Comparison of ENCODE assay signal across 15 cellular contexts in the genomic region with DNA sequence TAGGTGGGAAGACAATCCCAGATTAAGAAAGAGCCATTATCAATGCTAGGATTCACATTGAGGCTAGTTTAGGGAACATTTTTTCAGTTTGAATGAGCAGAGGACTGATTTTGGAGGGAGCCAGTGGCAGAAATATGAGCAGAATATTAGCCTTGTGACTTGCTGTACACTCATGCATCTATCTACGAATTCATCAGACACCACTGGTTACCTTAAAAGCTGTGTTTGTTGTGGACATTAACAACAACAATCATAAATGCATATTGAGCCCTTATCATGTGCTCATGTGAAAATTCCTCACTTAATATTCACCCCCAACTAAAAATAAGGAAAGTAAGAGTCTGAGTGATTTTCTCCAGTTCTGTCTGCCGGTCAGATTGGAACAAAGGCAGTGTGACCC. TPM values are rescaled to one million over a fixed set of nuclear protein-coding genes. Genes with fewer than 3 reads are reported as not detected.
DNase-seq lines count a peak whose midpoint lies in the region; ATAC-seq and TF ChIP-seq lines count a peak whose summit lies in the region.
"Had no signal": no experiment of that assay in that cellular context is flagged by ENCODE, and none has a peak within 500 bp of the region (broad histone marks: within the 10 kb centered on the region; RNA-seq: fewer than 3 reads in every experiment).

No MANE protein-coding gene starts in this region.

- no peaks in the 10 kb centered on the region for H3K79me2 ChIP-seq in mammary epithelial cell (ENCODE audit: insufficient read depth, low read length)
- no peaks in the 10 kb centered on the region for H3K79me2 ChIP-seq in trophoblast cell (ENCODE audit: control insufficient read depth, insufficient read depth, low read length, poor library complexity)
- no peaks in the 10 kb centered on the region for H3K79me2 ChIP-seq in GM23248 (ENCODE audit: insufficient read depth)

- POLR2A ChIA-PET in MCF 10A (lab: Yijun Ruan, JAX): interaction anchor here (0.7 to 4.1 kb wide), 5 partner anchors 10 to 490 kb away, joined by 3 to 17 read pairs (median 3); a partner anchor contains a TSS

- dilution Hi-C loops in mammary epithelial cell (cut with HindIII; ENCODE audit: low sequenced_read_pairs): no loop called here

- intact Hi-C loops in MCF 10A (cut with micrococcal nuclease): no loop called here
- intact Hi-C loops in breast epithelium (cut with DNase I; ENCODE audit: low total_unique reads): no loop called here
- intact Hi-C loops in mammary epithelial cell (cut with micrococcal nuclease): no loop called here
- intact Hi-C loops in psoas muscle (cut with DNase I): no loop called here

- H3K9me3 Mint-ChIP-seq in MCF 10A (ENCODE audit: unreplicated experiment): peaks cover 7% of the 10 kb centered on the region
- no peaks in the 10 kb centered on the region for H3K9me3 Mint-ChIP-seq in activated CD8-positive, alpha-beta memory T cell treated with anti-CD3 and anti-CD28 coated beads, Interleukin-2, amount 10 ng/mL, durations not matched to agents 7 days and 5 days (ENCODE audit: low read depth)

- no peak overlapping the region for H3K4me3 ChIP-seq in breast epithelium
- no peak overlapping the region for H3K4me3 ChIP-seq in mammary epithelial cell (replicated peaks in 1 of 3; ENCODE audit: insufficient read depth in 1 of 3, low read depth in 2 of 3, low read length in 3 of 3)
- no peak overlapping the region for H3K4me3 ChIP-seq in trophoblast cell (ENCODE audit: low read depth, low read length)
- H3K4me3 ChIP-seq in GM23248: no peak overlapping the region
- no peak overlapping the region for H3K4me3 ChIP-seq in psoas muscle

- no peak overlapping the region for H4K8ac ChIP-seq in trophoblast cell (ENCODE audit: low read depth, low read length)

- TF ChIP-seq CTCF in MCF 10A (IDR thresholded peaks at IDR 0.05; ENCODE audit: unreplicated experiment): no peak
- TF ChIP-seq CTCF in breast epithelium (IDR thresholded peaks at IDR 0.05): no peak
- no peak for TF ChIP-seq CTCF in mammary epithelial cell (conservative IDR thresholded peaks at IDR 0.05 in 1 of 2, IDR thresholded peaks at IDR 0.05 in 1 of 2; ENCODE audit: extremely low read depth in 1 of 2, insufficient read depth in 1 of 2, low read depth in 1 of 2, low read length in 2 of 2)
- no peak for TF ChIP-seq CTCF in psoas muscle (IDR thresholded peaks at IDR 0.05)
- TF ChIP-seq CTCF in GM20000 (IDR thresholded peaks at IDR 0.05; ENCODE audit: extremely low read depth, missing control alignments): no peak

- no peaks in the 10 kb centered on the region for H3K4me1 ChIP-seq in breast epithelium
- H3K4me1 ChIP-seq in mammary epithelial cell (ENCODE audit: insufficient read depth, low read length): peaks cover 22% of the 10 kb centered on the region
- peaks cover 4 to 6% of the 10 kb centered on the region in 2 experiments for H3K4me1 ChIP-seq in trophoblast cell (ENCODE audit: control insufficient read depth in 1 of 2, insufficient read depth in 2 of 2, low read length in 2 of 2)
- no peaks in the 10 kb centered on the region for H3K4me1 ChIP-seq in GM23248 (ENCODE audit: insufficient read depth)
- H3K4me1 ChIP-seq in psoas muscle: no peaks in the 10 kb centered on the region
- H3K4me1 ChIP-seq: Caco-2 had no signal

- no peaks in the 10 kb centered on the region for H3F3A ChIP-seq in GM23248 (ENCODE audit: insufficient read depth)

- no peak overlapping the region for H3K4ac ChIP-seq in trophoblast cell (ENCODE audit: low read depth, low read length)

- no peak for ATAC-seq in activated CD8-positive, alpha-beta memory T cell treated with anti-CD3 and anti-CD28 coated beads, Interleukin-2, amount 10 ng/mL, durations not matched to agents 7 days and 5 days
- no peak for ATAC-seq in psoas muscle
- ATAC-seq: CD8-positive, alpha-beta T cell had no signal

- WGBS in mammary epithelial cell (ENCODE audit: low coverage, missing lambda C conversion rate): 90% methylated on average over 2 of the region's 2 CpGs
- WGBS in trophoblast cell (ENCODE audit: extremely low coverage, insufficient coverage, insufficient read length): no CpG with 5 or more reads among the region's 2 CpGs
- WGBS in GM23248 (ENCODE audit: low coverage in 1 of 2, low lambda C conversion rate in 2 of 2, missing lambda C conversion rate in 2 of 2), 2 experiments: 76% methylated on average over 2 of the region's 2 CpGs
- 88 to 95% (median 88%) methylated on average over 2 of the region's 2 CpGs for WGBS in psoas muscle, 3 donors

- TSS peak; percentile 72 for BruUV-seq in MCF 10A (replicated peaks; lab: Mats Ljungman, UMichigan)
- TSS peak; percentile 59 for BruUV-seq in mammary epithelial cell (replicated peaks; lab: Mats Ljungman, UMichigan)

- no peak overlapping the region for H3K18ac ChIP-seq in trophoblast cell (ENCODE audit: low read length)

- no peak overlapping the region for H3K4me3 Mint-ChIP-seq in MCF 10A (ENCODE audit: unreplicated experiment)
- no peak overlapping the region for H3K4me3 Mint-ChIP-seq in activated CD8-positive, alpha-beta memory T cell treated with anti-CD3 and anti-CD28 coated beads, Interleukin-2, amount 10 ng/mL, durations not matched to agents 7 days and 5 days
- H3K4me3 Mint-ChIP-seq: CD14-positive monocyte; CD8-positive, alpha-beta T cell had no signal

- H3K9me2 ChIP-seq in GM23248 (ENCODE audit: insufficient read depth): no peaks in the 10 kb centered on the region

- peaks cover 1% of the 10 kb centered on the region for H3K79me1 ChIP-seq in trophoblast cell (ENCODE audit: low read length)

- no peak overlapping the region for H2BK5ac ChIP-seq in trophoblast cell (ENCODE audit: low read depth, low read length, poor library complexity)

- H2BK12ac ChIP-seq in trophoblast cell (ENCODE audit: low read length): no peak overlapping the region

- no peak overlapping the region for H2BK120ac ChIP-seq in trophoblast cell (ENCODE audit: insufficient read depth, low read length, poor library complexity)

- H3K36me3 Mint-ChIP-seq in MCF 10A (ENCODE audit: insufficient read depth, unreplicated experiment): no peaks in the 10 kb centered on the region
- H3K36me3 Mint-ChIP-seq in activated CD8-positive, alpha-beta memory T cell treated with anti-CD3 and anti-CD28 coated beads, Interleukin-2, amount 10 ng/mL, durations not matched to agents 7 days and 5 days: no peaks in the 10 kb centered on the region
- H3K36me3 Mint-ChIP-seq: CD8-positive, alpha-beta T cell had no signal

- H2AK5ac ChIP-seq in trophoblast cell (ENCODE audit: low read length): no peak overlapping the region

- in situ Hi-C loops in mammary epithelial cell (cut with MboI; ENCODE audit: low sequenced_read_pairs in 2 of 2): no loop called here
- in situ Hi-C loops in GM23248 (cut with MboI): no loop called here

- TF ChIP-seq POLR2A in breast epithelium (IDR thresholded peaks at IDR 0.05): no peak

- H3K27ac ChIP-seq in breast epithelium (peak overlapping the region in 1 of 2 donors; percentile 74), mammary epithelial cell (ENCODE audit: insufficient read depth, low read depth, low read length) (no peak overlapping the region), trophoblast cell (ENCODE audit: low read depth, low read length) (no peak overlapping the region), GM23248 (no peak overlapping the region), psoas muscle (no peak overlapping the region)
- H3K27ac ChIP-seq: 22Rv1 had no signal

- DNase-seq in MCF 10A (ENCODE audit: unreplicated experiment) (no peak), breast epithelium (ENCODE audit: low spot score in 2 of 2) (no peak), mammary epithelial cell (no peak), trophoblast cell (peak; percentile 44 to 84), GM23248 (no peak), psoas muscle (no peak), GM20000 (ENCODE audit: low spot score) (no peak)
- no peak for DNase-seq in activated CD8-positive, alpha-beta memory T cell treated with anti-CD3 and anti-CD28 coated beads, Interleukin-2, amount 10 ng/mL, durations not matched to agents 7 days and 5 days
- DNase-seq: Caco-2; CD8-positive, alpha-beta T cell; DMS53; GF-D8; IMR-90 had no signal

- no peaks in the 10 kb centered on the region for H3K27me3 Mint-ChIP-seq in MCF 10A (ENCODE audit: insufficient read depth, unreplicated experiment)
- H3K27me3 Mint-ChIP-seq in activated CD8-positive, alpha-beta memory T cell treated with anti-CD3 and anti-CD28 coated beads, Interleukin-2, amount 10 ng/mL, durations not matched to agents 7 days and 5 days: peaks cover 16% of the 10 kb centered on the region

- H3K4me2 ChIP-seq in mammary epithelial cell (ENCODE audit: insufficient read depth, low read depth, low read length) (no peak overlapping the region), trophoblast cell (ENCODE audit: low read length) (no peak overlapping the region), GM23248 (ENCODE audit: unreplicated experiment) (no peak overlapping the region)

- H4K20me1 ChIP-seq in mammary epithelial cell (ENCODE audit: insufficient read depth, low read length): no peaks in the 10 kb centered on the region
- H4K20me1 ChIP-seq in GM23248 (ENCODE audit: insufficient read depth): no peaks in the 10 kb centered on the region

- H2AFZ ChIP-seq in mammary epithelial cell (ENCODE audit: low read depth, low read length) (no peak overlapping the region), trophoblast cell (ENCODE audit: insufficient read depth, low read length, poor library complexity) (no peak overlapping the region), GM23248 (no peak overlapping the region)

- H3K9ac ChIP-seq in mammary epithelial cell (ENCODE audit: insufficient read depth, low read length): no peak overlapping the region
- H3K9ac ChIP-seq in trophoblast cell (ENCODE audit: low read length): no peak overlapping the region
- no peak overlapping the region for H3K9ac ChIP-seq in GM23248

- no peak overlapping the region for H3K23ac ChIP-seq in trophoblast cell (ENCODE audit: low read length)

- H3K36me3 ChIP-seq in breast epithelium: no peaks in the 10 kb centered on the region
- H3K36me3 ChIP-seq in mammary epithelial cell (ENCODE audit: insufficient read depth, low read length): no peaks in the 10 kb centered on the region
- H3K36me3 ChIP-seq in trophoblast cell (ENCODE audit: control insufficient read depth in 1 of 2, insufficient read depth in 2 of 2, low read length in 2 of 2): no peaks in the 10 kb centered on the region
- H3K36me3 ChIP-seq in GM23248 (ENCODE audit: low read depth): no peaks in the 10 kb centered on the region
- no peaks in the 10 kb centered on the region for H3K36me3 ChIP-seq in psoas muscle (ENCODE audit: insufficient read depth in 1 of 2, low read depth in 1 of 2)

- H4K91ac ChIP-seq in trophoblast cell (ENCODE audit: low read depth, low read length): no peak overlapping the region

- CTCF ChIA-PET in MCF 10A (lab: Yijun Ruan, JAX): interaction anchor here (0.8 to 4.0 kb wide), 11 partner anchors 11 to 420 kb away, joined by 3 to 37 read pairs (median 5); a partner anchor contains a TSS
- CTCF ChIA-PET in mammary epithelial cell (lab: Charles Lee; ENCODE audit: low non-redundant PET): no interaction called here
- CTCF ChIA-PET in activated CD8-positive, alpha-beta memory T cell treated with anti-CD3 and anti-CD28 coated beads, Interleukin-2, amount 10 ng/mL, durations not matched to agents 7 days and 5 days (lab: Charles Lee): no interaction called here

- peaks cover 32% of the 10 kb centered on the region for H3K4me1 Mint-ChIP-seq in MCF 10A (ENCODE audit: insufficient read depth, unreplicated experiment)
- H3K4me1 Mint-ChIP-seq in activated CD8-positive, alpha-beta memory T cell treated with anti-CD3 and anti-CD28 coated beads, Interleukin-2, amount 10 ng/mL, durations not matched to agents 7 days and 5 days: no peaks in the 10 kb centered on the region

- no peak overlapping the region for H3K14ac ChIP-seq in trophoblast cell (ENCODE audit: low read length)

- H3K27ac Mint-ChIP-seq in MCF 10A (ENCODE audit: low read depth, unreplicated experiment): peak overlapping the region; percentile 8
- H3K27ac Mint-ChIP-seq in activated CD8-positive, alpha-beta memory T cell treated with anti-CD3 and anti-CD28 coated beads, Interleukin-2, amount 10 ng/mL, durations not matched to agents 7 days and 5 days: no peak overlapping the region
- H3K27ac Mint-ChIP-seq: CD8-positive, alpha-beta T cell had no signal

- H3K9me3 ChIP-seq in breast epithelium (no peaks in the 10 kb centered on the region), mammary epithelial cell (replicated peaks; ENCODE audit: insufficient read depth, low read length) (peaks cover 35% of the 10 kb centered on the region), trophoblast cell (ENCODE audit: insufficient read depth, low read depth, low read length) (no peaks in the 10 kb centered on the region), GM23248 (ENCODE audit: low read depth) (no peaks in the 10 kb centered on the region), psoas muscle (no peaks in the 10 kb centered on the region)
- H3K9me3 ChIP-seq: Caco-2 had no signal

- H3K27me3 ChIP-seq in breast epithelium (no peaks in the 10 kb centered on the region), mammary epithelial cell (ENCODE audit: insufficient read depth, low read length) (no peaks in the 10 kb centered on the region), trophoblast cell (ENCODE audit: insufficient read depth, low read length) (no peaks in the 10 kb centered on the region), GM23248 (replicated peaks; ENCODE audit: insufficient read depth) (no peaks in the 10 kb centered on the region), psoas muscle (ENCODE audit: insufficient read depth in 3 of 3, low read length in 2 of 3) (no peaks in the 10 kb centered on the region)

- no peak overlapping the region for H4K12ac ChIP-seq in trophoblast cell (ENCODE audit: low read depth, low read length)

RNA-seq across cellular contexts. Expression of a gene that starts 9.9 kb away (rescaled TPM):
- total RNA-seq in MCF 10A (2022): 6.2 and 7.2 TPM in 2 replicates
- 1 to 10 TPM in 2 of 3 donors, under 1 TPM in 1; 0.48 to 9.4 (median 2.3) TPM for total RNA-seq in breast epithelium
- 10 to 100 TPM; 42.0 to 57.8 TPM for total RNA-seq in mammary epithelial cell
- 13.9 TPM for polyA plus RNA-seq in mammary epithelial cell
- polyA minus RNA-seq in mammary epithelial cell: 94.8 TPM
- polyA plus RNA-seq in trophoblast cell (2013): 4.7 and 4.8 TPM in 2 replicates
- total RNA-seq in GM23248 (2014; rRNA removed; shearing (Covaris generic)): 1.1 and 1.5 TPM in 2 replicates
- polyA plus RNA-seq in GM23248 (2016; fragmentation: Nextera tagmentation; extraction: Ambion mirVana): 0.22 and 0.88 TPM in 2 replicates
- not detected for total RNA-seq in activated CD8-positive, alpha-beta memory T cell treated with anti-CD3 and anti-CD28 coated beads, Interleukin-2, amount 10 ng/mL, durations not matched to agents 7 days and 5 days
- 1 to 10 TPM in 2 of 4 donors, under 1 TPM in 2; 0.34 to 1.9 (median 1.0) TPM for total RNA-seq in psoas muscle
- polyA plus RNA-seq in psoas muscle: under 1 TPM; 0.18 to 0.60 (median 0.44) TPM
- total RNA-seq: CD8-positive, alpha-beta T cell had no signal

Comparison
In these comparisons a context has a peak if more than half of its experiments do, and no peak if none do; other contexts are left out.
1. DNase-seq: peak in trophoblast cell (2 of 2); none in MCF 10A (single experiment), breast epithelium (0 of 2), mammary epithelial cell (single experiment), GM23248 (single experiment), activated CD8-positive, alpha-beta memory T cell treated with anti-CD3 and anti-CD28 coated beads, Interleukin-2, amount 10 ng/mL, durations not matched to agents 7 days and 5 days (single experiment), psoas muscle (0 of 2) and GM20000 (single experiment).